Comparison of ENCODE assay signal across 15 cellular contexts in genomic region chr10:75276029-75276872, GRCh38. TPM values are rescaled to one million over a fixed set of nuclear protein-coding genes. Genes with fewer than 3 reads are reported as not detected.
DNase-seq lines count a peak whose midpoint lies in the region; ATAC-seq and TF ChIP-seq lines count a peak whose summit lies in the region.
"Had no signal": no experiment of that assay in that cellular context is flagged by ENCODE, and none has a peak within 500 bp of the region (broad histone marks: within the 10 kb centered on the region; RNA-seq: fewer than 3 reads in every experiment).

No MANE protein-coding gene starts in this region.

- peak overlapping the region; percentile 57 to 58 for H3K4me3 ChIP-seq in duodenal mucosa (ENCODE audit: low read depth in 1 of 2, low read length in 2 of 2)
- peak overlapping the region; percentile 37 for H3K4me3 ChIP-seq in lower lobe of right lung
- peak overlapping the region; percentile 31 for H3K4me3 ChIP-seq in suprapubic skin
- H3K4me3 ChIP-seq in OCI-LY7 (ENCODE audit: low read depth, low read length, poor library complexity, severe bottlenecking): no peak overlapping the region

- no TSS peak for BruUV-seq in OCI-LY7 (replicated peaks; lab: Mats Ljungman, UMichigan)

- H3K27me3 ChIP-seq in duodenal mucosa (ENCODE audit: control insufficient read depth in 1 of 2, insufficient read depth in 2 of 2, low read length in 2 of 2) (no peaks in the 10 kb centered on the region), lower lobe of right lung (ENCODE audit: low read depth) (no peaks in the 10 kb centered on the region), suprapubic skin (peaks cover 5% of the 10 kb centered on the region)

- no peaks in the 10 kb centered on the region for H3K79me2 ChIP-seq in OCI-LY7 (ENCODE audit: insufficient read depth, low read depth, low read length)

- no peak for TF ChIP-seq EP300 in suprapubic skin (IDR thresholded peaks at IDR 0.05)

- TF ChIP-seq POLR2A in suprapubic skin (IDR thresholded peaks at IDR 0.05): no peak

- H4K20me1 ChIP-seq in OCI-LY7 (ENCODE audit: insufficient read depth, low read length): no peaks in the 10 kb centered on the region

- peak overlapping the region; percentile 58 to 66 for H3K9ac ChIP-seq in duodenal mucosa (ENCODE audit: low read depth in 1 of 2, low read length in 2 of 2)

- H3K36me3 ChIP-seq in duodenal mucosa (ENCODE audit: control insufficient read depth in 1 of 2, insufficient read depth in 2 of 2, low read length in 2 of 2) (no peaks in the 10 kb centered on the region), lower lobe of right lung (no peaks in the 10 kb centered on the region), suprapubic skin (no peaks in the 10 kb centered on the region), OCI-LY7 (ENCODE audit: insufficient read depth, low read length) (no peaks in the 10 kb centered on the region)

- no peak overlapping the region for H3K4me2 ChIP-seq in OCI-LY7 (ENCODE audit: low read length)

- WGBS in suprapubic skin: 78% methylated on average over 41 of the region's 46 CpGs

- ATAC-seq in lower lobe of right lung (peak; percentile 72 to 80), GM19455 (IDR thresholded peaks at IDR 0.05; ENCODE audit: unreplicated experiment) (no peak)
- ATAC-seq: SK-N-SH treated with all-trans-retinoic acid at 6 μM for 48 hours had no signal

- intact Hi-C loops in lower lobe of right lung (cut with DNase I): no loop called here
- intact Hi-C loops in OCI-LY7 (cut with micrococcal nuclease; ENCODE audit: unreplicated experiment): no loop called here

- H2AFZ ChIP-seq in OCI-LY7 (ENCODE audit: low read length): no peak overlapping the region

- H3K9me2 ChIP-seq in OCI-LY7 (ENCODE audit: insufficient read depth, low read length): no peaks in the 10 kb centered on the region

- H3K9me3 ChIP-seq in duodenal mucosa (ENCODE audit: control insufficient read depth in 1 of 2, low read length in 2 of 2): no peaks in the 10 kb centered on the region
- no peaks in the 10 kb centered on the region for H3K9me3 ChIP-seq in lower lobe of right lung
- H3K9me3 ChIP-seq in suprapubic skin: no peaks in the 10 kb centered on the region
- no peaks in the 10 kb centered on the region for H3K9me3 ChIP-seq in OCI-LY7 (ENCODE audit: low read length)

- H3K27ac ChIP-seq in duodenal mucosa (ENCODE audit: low read depth, low read length) (no peak overlapping the region), lower lobe of right lung (peak overlapping the region; percentile 53), suprapubic skin (no peak overlapping the region), OCI-LY7 (ENCODE audit: low read depth, low read length, poor library complexity, severe bottlenecking) (no peak overlapping the region)
- H3K27ac ChIP-seq: C4-2B had no signal

- TF ChIP-seq CTCF in lower lobe of right lung (IDR thresholded peaks at IDR 0.05) (no peak), suprapubic skin (IDR thresholded peaks at IDR 0.05) (no peak), OCI-LY7 (conservative IDR thresholded peaks at IDR 0.05; ENCODE audit: low read length) (no peak)

- peaks cover 0 to 8% of the 10 kb centered on the region in 2 donors for H3K4me1 ChIP-seq in duodenal mucosa (ENCODE audit: control insufficient read depth in 1 of 2, insufficient read depth in 2 of 2, low read length in 2 of 2)
- H3K4me1 ChIP-seq in lower lobe of right lung: peaks cover 16% of the 10 kb centered on the region
- no peaks in the 10 kb centered on the region for H3K4me1 ChIP-seq in suprapubic skin
- H3K4me1 ChIP-seq in OCI-LY7 (ENCODE audit: insufficient read depth, low read length, poor library complexity, severe bottlenecking): no peaks in the 10 kb centered on the region

- DNase-seq in LoVo (ENCODE audit: low spot score) (peak; percentile 75), lower lobe of right lung (peak; percentile 58), suprapubic skin (ENCODE audit: low spot score in 2 of 2) (peak in 1 of 2 donors; percentile 32), OCI-LY7 (ENCODE audit: low spot score) (no peak), H4 (ENCODE audit: low spot score) (no peak)
- DNase-seq: HFFc6; hypothalamus; NCI-H1092 treated with DMSO at 0.1 percent for 48 hours; NCI-H226; nephron progenitor cell; stimulated activated naive CD4-positive, alpha-beta T cell treated with Interleukin-2 at 50 U/mL for 16 hours had no signal

- POLR2A ChIA-PET in OCI-LY7 (lab: Charles Lee): no interaction called here

- CTCF ChIA-PET in OCI-LY7 (lab: Charles Lee; ENCODE audit: unreplicated experiment): no interaction called here

RNA-seq across cellular contexts. Expression of gene COMTD1, which starts 40.5 kb away (rescaled TPM):
- total RNA-seq in lower lobe of right lung: 18.3 TPM
- 10 to 100 TPM; 32.4 to 69.8 (median 46.7) TPM for total RNA-seq in suprapubic skin
- 20.7 and 37.7 TPM in 2 replicates for total RNA-seq in OCI-LY7 (2014; rRNA removed; shearing (Covaris generic))
- 37.6 and 47.2 TPM in 2 replicates for total RNA-seq in OCI-LY7 (2022)
- total RNA-seq in H4 (2014; rRNA removed; shearing (Covaris generic)): 7.9 and 19.9 TPM in 2 replicates

Comparison
In these comparisons a context has a peak if more than half of its experiments do, and no peak if none do; other contexts are left out.
1. DNase-seq: peak in LoVo (single experiment) and lower lobe of right lung (single experiment); none in OCI-LY7 (single experiment) and H4 (single experiment).